23 cellular contexts compared by ENCODE assay signal in genomic region chr2:100427111-100427510, GRCh38. TPM values are rescaled to one million over a fixed set of nuclear protein-coding genes. Genes with fewer than 3 reads are reported as not detected.
"Had no signal": no experiment of that assay in that cellular context is flagged by ENCODE, and none has a peak within 500 bp of the region (broad histone marks: within the 10 kb centered on the region; RNA-seq: fewer than 3 reads in every experiment).

No MANE protein-coding gene starts in this region.

- H3K27me3 ChIP-seq: adrenal gland, body of pancreas, brain microvascular endothelial cell, breast epithelium had no signal

- H3K36me3 Mint-ChIP-seq: activated CD4-positive, alpha-beta memory T cell treated with anti-CD3 and anti-CD28 coated beads for 36 hours; activated naive CD4-positive, alpha-beta T cell treated with anti-CD3 and anti-CD28 coated beads, Interleukin-2, amount 50 U/mL, for 72 hours; activated naive CD8-positive, alpha-beta T cell treated with anti-CD3 and anti-CD28 coated beads for 36 hours had no signal

- H3K27ac Mint-ChIP-seq: activated B cell treated with CpG ODN at 0.5 μM for 24 hours; activated CD4-positive, alpha-beta memory T cell treated with anti-CD3 and anti-CD28 coated beads for 36 hours; activated CD4-positive, alpha-beta T cell treated with anti-CD3 and anti-CD28 coated beads, Interleukin-2, amount 10 ng/mL, durations not matched to agents 24 days and 14 days; activated CD8-positive, alpha-beta T cell treated with anti-CD3 and anti-CD28 coated beads for 36 hours; activated naive CD4-positive, alpha-beta T cell treated with anti-CD3 and anti-CD28 coated beads for 36 hours; activated naive CD4-positive, alpha-beta T cell treated with anti-CD3 and anti-CD28 coated beads, Interleukin-2, amount 50 U/mL, for 72 hours; activated naive CD8-positive, alpha-beta T cell treated with anti-CD3 and anti-CD28 coated beads for 36 hours; activated T-cell treated with anti-CD3 and anti-CD28 coated beads, Interleukin-2, amount 50 U/mL, for 72 hours; activated T-helper 1 cell treated with anti-CD3 and anti-CD28 coated beads, Interleukin-12 subunit alpha, Interleukin-12 subunit beta, Interleukin-2, Interleukin-4 antibody, amounts not matched to agents 30 ng/mL and 10 ng/mL and 1 ng/mL, durations not matched to agents 14 hours and 24 hours and 36 hours; activated T-helper 17 cell treated with anti-CD3 and anti-CD28 coated beads, Interleukin-2, amount 50 U/mL, for 72 hours; T-helper 1 cell treated with Interleukin-12 subunit alpha and Interleukin-12 subunit beta and Interleukin-4 antibody, amounts not matched to agents 30 μg/mL and 1 μg/mL, for 36 hours; T-helper 2 cell treated with Interferon-gamma antibody and Interleukin-4, amounts not matched to agents 5 μg/mL and 100 μg/mL, for 36 hours had no signal

- H3K27ac ChIP-seq: adrenal gland, body of pancreas, brain microvascular endothelial cell, breast epithelium, VCaP had no signal

- ATAC-seq: body of pancreas had no signal

- H3K4me1 ChIP-seq: adrenal gland, body of pancreas, breast epithelium had no signal

- H3K9me3 ChIP-seq: body of pancreas had no signal

- DNase-seq: amniotic stem cell, aorta had no signal

- H3K4me3 Mint-ChIP-seq: activated B cell treated with CpG ODN at 0.5 μM for 24 hours; activated CD4-positive, alpha-beta memory T cell treated with anti-CD3 and anti-CD28 coated beads for 36 hours; activated CD4-positive, alpha-beta T cell treated with anti-CD3 and anti-CD28 coated beads, Interleukin-2, amount 10 ng/mL, durations not matched to agents 24 days and 14 days; activated CD8-positive, alpha-beta T cell treated with anti-CD3 and anti-CD28 coated beads for 36 hours; activated naive CD4-positive, alpha-beta T cell treated with anti-CD3 and anti-CD28 coated beads for 36 hours; activated naive CD8-positive, alpha-beta T cell treated with anti-CD3 and anti-CD28 coated beads for 36 hours; activated T-cell treated with anti-CD3 and anti-CD28 coated beads, Interleukin-2, amount 50 U/mL, for 4 hours; activated T-cell treated with anti-CD3 and anti-CD28 coated beads, Interleukin-2, amount 50 U/mL, for 72 hours; activated T-helper 1 cell treated with anti-CD3 and anti-CD28 coated beads, Interleukin-12 subunit alpha, Interleukin-12 subunit beta, Interleukin-2, Interleukin-4 antibody, amounts not matched to agents 30 ng/mL and 10 ng/mL and 1 ng/mL, durations not matched to agents 14 hours and 24 hours and 36 hours; activated T-helper 17 cell treated with anti-CD3 and anti-CD28 coated beads, Interleukin-2, amount 50 U/mL, for 72 hours; T-helper 1 cell treated with Interleukin-12 subunit alpha and Interleukin-12 subunit beta and Interleukin-4 antibody, amounts not matched to agents 30 μg/mL and 1 μg/mL, for 36 hours; T-helper 2 cell treated with Interferon-gamma antibody and Interleukin-4, amounts not matched to agents 5 μg/mL and 100 μg/mL, for 36 hours had no signal

- H3K4me3 ChIP-seq: adrenal gland, body of pancreas, breast epithelium had no signal

- H3K36me3 ChIP-seq: adrenal gland, brain microvascular endothelial cell, breast epithelium had no signal

- H3K9me3 Mint-ChIP-seq: activated T-helper 1 cell treated with anti-CD3 and anti-CD28 coated beads, Interleukin-12 subunit alpha, Interleukin-12 subunit beta, Interleukin-2, Interleukin-4 antibody, amounts not matched to agents 30 ng/mL and 10 ng/mL and 1 ng/mL, durations not matched to agents 14 hours and 24 hours and 36 hours; activated T-helper 17 cell treated with anti-CD3 and anti-CD28 coated beads, Interleukin-2, amount 50 U/mL, for 72 hours; T-helper 1 cell treated with Interleukin-12 subunit alpha and Interleukin-12 subunit beta and Interleukin-4 antibody, amounts not matched to agents 30 μg/mL and 1 μg/mL, for 36 hours had no signal

- H3K27me3 Mint-ChIP-seq: activated T-helper 17 cell treated with anti-CD3 and anti-CD28 coated beads, Interleukin-2, amount 50 U/mL, for 72 hours had no signal

RNA-seq across cellular contexts. Expression of gene NMS, which starts 43.2 kb away (rescaled TPM):
- total RNA-seq: activated B cell treated with CpG ODN at 0.5 μM for 24 hours; activated CD4-positive, alpha-beta memory T cell treated with anti-CD3 and anti-CD28 coated beads for 36 hours; activated CD4-positive, alpha-beta T cell treated with anti-CD3 and anti-CD28 coated beads, Interleukin-2, amount 10 ng/mL, durations not matched to agents 24 days and 14 days; activated CD8-positive, alpha-beta memory T cell treated with anti-CD3 and anti-CD28 coated beads for 36 hours; activated CD8-positive, alpha-beta T cell treated with anti-CD3 and anti-CD28 coated beads for 36 hours; activated naive CD4-positive, alpha-beta T cell treated with anti-CD3 and anti-CD28 coated beads for 36 hours; activated naive CD4-positive, alpha-beta T cell treated with anti-CD3 and anti-CD28 coated beads, Interleukin-2, amount 50 U/mL, for 72 hours; activated naive CD8-positive, alpha-beta T cell treated with anti-CD3 and anti-CD28 coated beads for 36 hours; activated T-cell treated with anti-CD3 and anti-CD28 coated beads, Interleukin-2, amount 50 U/mL, for 4 hours; activated T-cell treated with anti-CD3 and anti-CD28 coated beads, Interleukin-2, amount 50 U/mL, for 72 hours; activated T-helper 1 cell treated with anti-CD3 and anti-CD28 coated beads, Interleukin-12 subunit alpha, Interleukin-12 subunit beta, Interleukin-2, Interleukin-4 antibody, amounts not matched to agents 30 ng/mL and 10 ng/mL and 1 ng/mL, durations not matched to agents 14 hours and 24 hours and 36 hours; activated T-helper 17 cell treated with anti-CD3 and anti-CD28 coated beads, Interleukin-2, amount 50 U/mL, for 72 hours; adrenal gland; aorta; astrocyte; body of pancreas; breast epithelium; cardiac septum had no signal
- polyA plus RNA-seq: adrenal gland, aorta had no signal
